ENCODE assay signal across 33 cellular contexts in genomic region chr14:97489750-97490149, GRCh38.
"Had no signal": no experiment of that assay in that cellular context is flagged by ENCODE, and none has a peak within 500 bp of the region (broad histone marks: within the 10 kb centered on the region; RNA-seq: fewer than 3 reads in every experiment).

No MANE protein-coding gene starts in this region.

- H3K9me3 ChIP-seq: MG63, SJCRH30 had no signal

- H3K4me1 ChIP-seq: SJCRH30 had no signal

- H3K27me3 ChIP-seq: MG63, SJCRH30 had no signal

- ATAC-seq: Panc1, Right ventricle myocardium inferior, SK-N-SH treated with all-trans-retinoic acid at 6 μM for 48 hours, T-cell had no signal

- DNase-seq: Kasumi-1, MG63, NCI-H1048, NCI-H1092 treated with DMSO at 0.1 percent for 48 hours, NCI-H1105 treated with DMSO at 0.1 percent for 48 hours, NCI-H1417, NCI-H1436, NCI-H146, NCI-H1694, NCI-H187, NCI-H1930, NCI-H2029 treated with DMSO at 0.1 percent for 48 hours, NCI-H2081 treated with DMSO at 0.1 percent for 48 hours, NCI-H2107, NCI-H2171, NCI-H226, NCI-H446 treated with DMSO at 0.1 percent for 48 hours, NCI-H510A, NCI-H524, NCI-H526, NCI-H69, NCI-H748 treated with DMSO at 0.1 percent for 48 hours, NCI-H82, PC-9, SHP77, SIG-M5, SJCRH30 had no signal

- H3K4me3 Mint-ChIP-seq: T-cell had no signal

- H3K36me3 ChIP-seq: MG63, SJCRH30 had no signal

- H3K27ac ChIP-seq: PC-9, RWPE1, SJCRH30, SK-N-MC had no signal

- H3K4me3 ChIP-seq: MG63, PC-9, SJCRH30, SK-N-MC had no signal

- H3K27ac Mint-ChIP-seq: T-cell had no signal

- H3K27me3 Mint-ChIP-seq: T-cell had no signal
